In genomic region chr17:5978496-5978895, GRCh38 we compare ENCODE assay signal across 22 cellular contexts.
DNase-seq lines count a peak whose midpoint lies in the region.
"Had no signal": no experiment of that assay in that cellular context is flagged by ENCODE, and none has a peak within 500 bp of the region (broad histone marks: within the 10 kb centered on the region; RNA-seq: fewer than 3 reads in every experiment).

No MANE protein-coding gene starts in this region.

- DNase-seq in NCI-H82 treated with DMSO at 0.1 percent for 48 hours (lab: John Stamatoyannopoulos, UW; ENCODE audit: unreplicated experiment) (peak; percentile 10), mesenteric fat pad (ENCODE audit: low spot score) (peak; percentile 68), MG63 (no peak)
- no peak for DNase-seq in activated CD8-positive, alpha-beta memory T cell treated with anti-CD3 and anti-CD28 coated beads, Interleukin-2, amount 50 U/mL, for 4 hours
- DNase-seq in stimulated activated CD4-positive, alpha-beta T cell treated with anti-CD3 and anti-CD28 coated beads, Interleukin-15, amount 100 ng/mL, for 24 hours, result no peak
- DNase-seq: 8988T; ACHN; BE2C; C1 segment of cervical spinal cord; CD4-positive, alpha-beta memory T cell; CD4-positive, CD25-positive, alpha-beta regulatory T cell; CD8-positive, alpha-beta memory T cell; COR-L47; DMS 273 treated with DMSO at 0.1 percent for 48 hours; DMS153; DMS53; DMS79; DND-41; EL; GDM1 had no signal

- H3K27me3 ChIP-seq in MG63, result no peaks in the 10 kb centered on the region
- H3K27me3 ChIP-seq: BE2C, BLaER1 had no signal

- no peaks in the 10 kb centered on the region for H3K9me3 ChIP-seq in MG63
- H3K9me3 ChIP-seq: BE2C had no signal

- H3K4me3 ChIP-seq in MG63, result no peak overlapping the region
- H3K4me3 ChIP-seq: BLaER1, GM12878 had no signal

- H3K36me3 ChIP-seq in MG63, result no peaks in the 10 kb centered on the region
- H3K36me3 ChIP-seq: BE2C, BLaER1 had no signal

Comparison
In these comparisons a context has a peak if more than half of its experiments do, and no peak if none do; other contexts are left out.
1. DNase-seq: peak in NCI-H82 treated with DMSO at 0.1 percent for 48 hours (single experiment) and mesenteric fat pad (single experiment); none in activated CD8-positive, alpha-beta memory T cell treated with anti-CD3 and anti-CD28 coated beads, Interleukin-2, amount 50 U/mL, for 4 hours (single experiment), MG63 (single experiment) and stimulated activated CD4-positive, alpha-beta T cell treated with anti-CD3 and anti-CD28 coated beads, Interleukin-15, amount 100 ng/mL, for 24 hours (single experiment).